10 cellular contexts compared by ENCODE assay signal in genomic region chr17:17750881-17751280, GRCh38.
A peak's percentile ranks its signal among the peaks of the same experiment; 100 is the strongest.
DNase-seq lines count a peak whose midpoint lies in the region; ATAC-seq, FAIRE-seq and TF ChIP-seq lines count a peak whose summit lies in the region.
"Had no signal": no experiment of that assay in that cellular context is flagged by ENCODE, and none has a peak within 500 bp of the region (broad histone marks: within the 10 kb centered on the region; RNA-seq: fewer than 3 reads in every experiment).

No MANE protein-coding gene starts in this region.

- TF ChIP-seq CTCF in GM12878 (IDR thresholded peaks at IDR 0.05 in 2 of 3, conservative IDR thresholded peaks at IDR 0.05 in 1 of 3; ENCODE audit: control insufficient read depth in 2 of 3, extremely low read depth in 1 of 3, insufficient read depth in 1 of 3, low read depth in 3 of 3, low read length in 3 of 3), result no peak
- TF ChIP-seq CTCF in progenitor cell of endocrine pancreas (IDR thresholded peaks at IDR 0.05; ENCODE audit: unreplicated experiment), result no peak

- CTCF ChIA-PET in GM12878 (lab: Yijun Ruan, JAX), result interaction anchor here (0.7 to 1.4 kb wide), 6 partner anchors 13 to 234 kb away, joined by 3 to 4 read pairs (median 3); no protein-coding TSS in a partner anchor

- peak overlapping the region; percentile 95 for H3K27ac Mint-ChIP-seq in progenitor cell of endocrine pancreas

- peaks cover 37% of the 10 kb centered on the region for H3K79me2 ChIP-seq in GM12878 (ENCODE audit: control insufficient read depth, insufficient read depth, low read length)

- H3K9me3 ChIP-seq in GM12878 (replicated peaks; ENCODE audit: control insufficient read depth, insufficient read depth, low read length), result no peaks in the 10 kb centered on the region; the same call in 2 of the 3 replicates
- H3K9me3 ChIP-seq: SJSA1 had no signal

- no peak for TF ChIP-seq POLR2A in GM12878 (IDR thresholded peaks at IDR 0.05; ENCODE audit: low read depth, low read length)

- ATAC-seq in GM12878, result peak; percentile 63
- ATAC-seq in GM19328 (IDR thresholded peaks at IDR 0.05; ENCODE audit: unreplicated experiment), result no peak

- H3K36me3 ChIP-seq in GM12878 (ENCODE audit: control insufficient read depth in 2 of 2, insufficient read depth in 2 of 2, low read length in 1 of 2), result peaks cover 0 to 7% of the 10 kb centered on the region in 2 experiments; a peak in 2 of 4 replicates

- BruUV-seq in GM12878 (replicated peaks; lab: Mats Ljungman, UMichigan), result no TSS peak

- peak overlapping the region; percentile 83 for H3K27ac ChIP-seq in GM12878 (ENCODE audit: control insufficient read depth, insufficient read depth)

- SMC1A ChIA-PET in GM12878 (lab: Charles Lee; ENCODE audit: uncharacterized antibody, unreplicated experiment), result interaction anchor here (0.7 to 1.7 kb wide), 3 partner anchors 59 to 71 kb away, joined by 3 to 5 read pairs (median 4); no protein-coding TSS in a partner anchor

- H3K27me3 Mint-ChIP-seq in progenitor cell of endocrine pancreas, result no peaks in the 10 kb centered on the region

- peak; percentile 23 for DNase-seq in DMS153 (lab: John Stamatoyannopoulos, UW)
- no peak for DNase-seq in DMS153 treated with DMSO at 0.1 percent for 48 hours (lab: John Stamatoyannopoulos, UW; ENCODE audit: unreplicated experiment)
- DNase-seq in NCI-H510A (lab: John Stamatoyannopoulos, UW), result peak; percentile 63
- DNase-seq in GM12878 (ENCODE audit: low read depth, low spot score), result peak; percentile 47
- DNase-seq in progenitor cell of endocrine pancreas (ENCODE audit: low spot score, unreplicated experiment), result no peak
- DNase-seq in NCI-H446 treated with DMSO at 0.1 percent for 48 hours (lab: John Stamatoyannopoulos, UW), result no peak
- DNase-seq in NCI-H345 treated with DMSO at 0.1 percent for 48 hours (lab: John Stamatoyannopoulos, UW; ENCODE audit: unreplicated experiment), result no peak

- peaks cover 48% of the 10 kb centered on the region for H3K4me1 ChIP-seq in GM12878 (ENCODE audit: control insufficient read depth, insufficient read depth, low read length)

- no peaks in the 10 kb centered on the region for H3K36me3 Mint-ChIP-seq in progenitor cell of endocrine pancreas (ENCODE audit: insufficient read depth)

- no peaks in the 10 kb centered on the region for H3K27me3 ChIP-seq in GM12878 (replicated peaks in 1 of 2; ENCODE audit: control insufficient read depth in 2 of 2, insufficient read depth in 2 of 2, low read length in 1 of 2)
- H3K27me3 ChIP-seq: SJSA1 had no signal

- intact Hi-C loops in GM12878 (cut with micrococcal nuclease; ENCODE audit: unreplicated experiment), result no loop called here

- no peak overlapping the region for H3K4me3 Mint-ChIP-seq in progenitor cell of endocrine pancreas (ENCODE audit: low read depth)

- RAD21 ChIA-PET in GM12878 (lab: Charles Lee; ENCODE audit: unreplicated experiment), result interaction anchor here (0.8 to 2.1 kb wide), 3 partner anchors 69 to 85 kb away, joined by 3 to 5 read pairs (median 4); partner anchors contain the start of gene SREBF1

- H3K9ac ChIP-seq in GM12878 (ENCODE audit: control insufficient read depth, insufficient read depth, low read length), result peak overlapping the region; percentile 45

- no peak for TF ChIP-seq RAD21 in GM12878 (IDR thresholded peaks at IDR 0.05; ENCODE audit: insufficient read depth, low read depth, low read length)

- in situ Hi-C loops in GM12878 (cut with MboI), result no loop called here

- H3K9me3 Mint-ChIP-seq in progenitor cell of endocrine pancreas (ENCODE audit: low read depth), result no peaks in the 10 kb centered on the region

- peak overlapping the region; percentile 71; the same call in 1 of the 2 replicates for H3K4me3 ChIP-seq in GM12878
- H3K4me3 ChIP-seq: SJSA1 had no signal

- WGBS in GM12878 (ENCODE audit: insufficient coverage, insufficient replicate concordance, low lambda C conversion rate, missing lambda C conversion rate), result 3% methylated on average over 7 of the region's 8 CpGs

- peak; percentile 56 for FAIRE-seq in GM12878 (lab: Jason Lieb, UNC)
- FAIRE-seq: A204.1 had no signal

- peak overlapping the region; percentile 93 for H3K4me2 ChIP-seq in GM12878 (ENCODE audit: control insufficient read depth, insufficient read depth)

- no peaks in the 10 kb centered on the region for H4K20me1 ChIP-seq in GM12878 (ENCODE audit: control insufficient read depth, insufficient read depth)

- no peak for TF ChIP-seq EP300 in GM12878 (IDR thresholded peaks at IDR 0.05; ENCODE audit: borderline replicate concordance in 1 of 2, control insufficient read depth in 1 of 2, low read depth in 2 of 2, low read length in 2 of 2)

- POLR2A ChIA-PET in GM12878 (lab: Charles Lee), result interaction anchor here (1.2 to 1.3 kb wide), 2 partner anchors 59 to 85 kb away, joined by 3 to 4 read pairs; no protein-coding TSS in a partner anchor

- peaks cover 22% of the 10 kb centered on the region for H3K4me1 Mint-ChIP-seq in progenitor cell of endocrine pancreas (ENCODE audit: low read depth)

- peak overlapping the region; percentile 75 for H2AFZ ChIP-seq in GM12878 (ENCODE audit: control insufficient read depth, low read depth, low read length)

TF ChIP-seq in GM12878, 131 proteins besides CTCF, POLR2A, EP300 and RAD21 (continues in another document):
- no peak for TF ChIP-seq ZNF24 (IDR thresholded peaks at IDR 0.05)
- TF ChIP-seq SUPT20H (IDR thresholded peaks at IDR 0.05; ENCODE audit: borderline replicate concordance, control insufficient read depth, low read depth, low read length), result no peak
- TF ChIP-seq ASH2L (IDR thresholded peaks at IDR 0.05; ENCODE audit: borderline replicate concordance, low read depth), result no peak
- no peak for TF ChIP-seq NRF1 (conservative IDR thresholded peaks at IDR 0.05; ENCODE audit: low read depth, low read length)
- TF ChIP-seq SIN3A (IDR thresholded peaks at IDR 0.05; ENCODE audit: low read depth, low read length), result no peak
- no peak for TF ChIP-seq NR2C1 (IDR thresholded peaks at IDR 0.05)
- TF ChIP-seq USF2 (IDR thresholded peaks at IDR 0.05; ENCODE audit: borderline replicate concordance, low read depth, low read length), result no peak; the same call in 1 of the 2 replicates
- TF ChIP-seq PBX3 (IDR thresholded peaks at IDR 0.05; ENCODE audit: insufficient replicate concordance, low read depth, low read length), result peak; percentile 84
- TF ChIP-seq YY1 (IDR thresholded peaks at IDR 0.05; ENCODE audit: low read depth, low read length), result 0 out of 2 replicates have a peak, but pooled peaks have one; percentile 9
- no peak for TF ChIP-seq CEBPZ (IDR thresholded peaks at IDR 0.05; ENCODE audit: low read depth, low read length)
- TF ChIP-seq NR2F1 (conservative IDR thresholded peaks at IDR 0.05), result no peak
- TF ChIP-seq IRF5 (IDR thresholded peaks at IDR 0.05; ENCODE audit: borderline replicate concordance), result no peak

Comparison
In these comparisons a context has a peak if more than half of its experiments do, and no peak if none do; other contexts are left out.
1. DNase-seq: peak in DMS153 (single experiment), NCI-H510A (single experiment) and GM12878 (single experiment); none in DMS153 treated with DMSO at 0.1 percent for 48 hours (single experiment), progenitor cell of endocrine pancreas (single experiment), NCI-H446 treated with DMSO at 0.1 percent for 48 hours (single experiment) and NCI-H345 treated with DMSO at 0.1 percent for 48 hours (single experiment).